ENCODE assay signal across 8 cellular contexts in genomic region chr11:22670803-22671202, GRCh38. TPM values are rescaled to one million over a fixed set of nuclear protein-coding genes. Genes with fewer than 3 reads are reported as not detected.
DNase-seq lines count a peak whose midpoint lies in the region; ATAC-seq and TF ChIP-seq lines count a peak whose summit lies in the region.

No MANE protein-coding gene starts in this region.

- no peak overlapping the region for H3K27ac Mint-ChIP-seq in activated T-cell treated with anti-CD3 and anti-CD28 coated beads, Interleukin-2, amount 50 U/mL, for 72 hours

- H3K4me3 Mint-ChIP-seq in activated T-cell treated with anti-CD3 and anti-CD28 coated beads, Interleukin-2, amount 50 U/mL, for 72 hours = no peak overlapping the region

- ATAC-seq in GM21529 (IDR thresholded peaks at IDR 0.05; ENCODE audit: unreplicated experiment) (peak; percentile 56), GM21737 (IDR thresholded peaks at IDR 0.05; ENCODE audit: unreplicated experiment) (no peak)
- no peak for ATAC-seq in activated T-cell treated with anti-CD3 and anti-CD28 coated beads, Interleukin-2, amount 50 U/mL, for 72 hours (replicated peaks in 1 of 2)

- no peaks in the 10 kb centered on the region for H3K36me3 Mint-ChIP-seq in activated T-cell treated with anti-CD3 and anti-CD28 coated beads, Interleukin-2, amount 50 U/mL, for 72 hours (ENCODE audit: insufficient read depth in 2 of 2)

- H3K27me3 Mint-ChIP-seq in activated T-cell treated with anti-CD3 and anti-CD28 coated beads, Interleukin-2, amount 50 U/mL, for 72 hours (ENCODE audit: low read depth) = peaks cover 50% of the 10 kb centered on the region

- peaks cover 28% of the 10 kb centered on the region for H3K4me1 Mint-ChIP-seq in activated T-cell treated with anti-CD3 and anti-CD28 coated beads, Interleukin-2, amount 50 U/mL, for 72 hours (ENCODE audit: low read depth)

- no peaks in the 10 kb centered on the region for H3K9me3 Mint-ChIP-seq in activated T-cell treated with anti-CD3 and anti-CD28 coated beads, Interleukin-2, amount 50 U/mL, for 72 hours

- DNase-seq in GM12864 (ENCODE audit: low read depth) (no peak), NCI-H2227 (lab: John Stamatoyannopoulos, UW; ENCODE audit: unreplicated experiment) (peak; percentile 60), globus pallidus (ENCODE audit: low spot score) (peak; percentile 47), NCI-H2081 treated with DMSO at 0.1 percent for 48 hours (lab: John Stamatoyannopoulos, UW) (no peak)
- no peak for DNase-seq in activated T-cell treated with anti-CD3 and anti-CD28 coated beads, Interleukin-2, amount 50 U/mL, for 72 hours
- DNase-seq in activated naive CD4-positive, alpha-beta T cell treated with Interleukin-2 at 50 U/mL for 16 hours = no peak

- TF ChIP-seq CTCF in GM12864 (IDR thresholded peaks at IDR 0.05; ENCODE audit: low read depth, low read length, missing control alignments) = peak; percentile 11

- no peak overlapping the region for H3K4me3 ChIP-seq in GM12864 (ENCODE audit: low read depth, low read length)

RNA-seq across cellular contexts. Expression of gene GAS2, which starts 4.4 kb away (rescaled TPM):
- total RNA-seq in activated T-cell treated with anti-CD3 and anti-CD28 coated beads, Interleukin-2, amount 50 U/mL, for 72 hours = 1 to 10 TPM; 2.0 to 2.5 TPM

RNA-seq across cellular contexts. Expression of gene FANCF, which starts 45.2 kb away (rescaled TPM):
- 10 to 100 TPM; 12.6 to 13.9 TPM for total RNA-seq in activated T-cell treated with anti-CD3 and anti-CD28 coated beads, Interleukin-2, amount 50 U/mL, for 72 hours

Comparison
In these comparisons a context has a peak if more than half of its experiments do, and no peak if none do; other contexts are left out.
1. DNase-seq: peak in NCI-H2227 (single experiment) and globus pallidus (single experiment); none in GM12864 (single experiment), NCI-H2081 treated with DMSO at 0.1 percent for 48 hours (single experiment), activated T-cell treated with anti-CD3 and anti-CD28 coated beads, Interleukin-2, amount 50 U/mL, for 72 hours (0 of 2) and activated naive CD4-positive, alpha-beta T cell treated with Interleukin-2 at 50 U/mL for 16 hours (single experiment).